ENCODE assay signal across 25 cellular contexts in the genomic region with DNA sequence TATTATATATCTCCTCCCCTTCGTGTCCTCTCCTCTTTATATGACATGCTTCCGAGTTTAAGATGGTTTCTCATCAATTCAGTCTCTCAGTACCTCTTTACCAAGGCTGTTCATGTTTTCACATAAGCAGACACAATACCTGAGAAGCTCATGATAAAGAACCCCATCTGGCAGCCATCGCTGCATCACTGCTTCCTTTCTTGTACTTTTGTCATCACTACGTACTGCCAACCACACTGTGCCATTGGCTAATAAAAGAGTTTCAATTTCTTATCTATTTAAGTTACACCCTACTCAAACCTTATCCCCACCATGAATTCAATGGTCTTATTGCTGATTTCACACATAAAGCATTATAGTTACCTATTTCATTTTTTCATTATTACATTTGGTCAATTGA.
"Had no signal": no experiment of that assay in that cellular context is flagged by ENCODE, and none has a peak within 500 bp of the region (broad histone marks: within the 10 kb centered on the region; RNA-seq: fewer than 3 reads in every experiment).

No MANE protein-coding gene starts in this region.

- H3K36me3 ChIP-seq: colonic mucosa, esophagus muscularis mucosa, esophagus squamous epithelium, gastrocnemius medialis, gastroesophageal sphincter, heart left ventricle, heart right ventricle had no signal

- DNase-seq: colonic mucosa; cortex of kidney; dermis blood vessel endothelial cell; dorsolateral prefrontal cortex; effector CD4-positive, alpha-beta T cell; effector CD8-positive, alpha-beta T cell; effector memory CD4-positive, alpha-beta T cell; effector memory CD8-positive, alpha-beta T cell; endodermal cell; erythroblast; esophagus squamous epithelium; foreskin fibroblast; foreskin keratinocyte; foreskin melanocyte; gastrocnemius medialis; glutamatergic neuron; head of caudate nucleus; heart left ventricle; heart right ventricle had no signal

- H3K27me3 ChIP-seq: colonic mucosa, dorsolateral prefrontal cortex, esophagus muscularis mucosa, esophagus squamous epithelium, foreskin keratinocyte, gastrocnemius medialis, gastroesophageal sphincter, heart left ventricle, heart right ventricle had no signal

- H3K4me3 ChIP-seq: colonic mucosa, coronary artery, dorsolateral prefrontal cortex, esophagus muscularis mucosa, esophagus squamous epithelium, gastrocnemius medialis, gastroesophageal sphincter, heart left ventricle, heart right ventricle had no signal

- H3K9me3 Mint-ChIP-seq: endodermal cell had no signal

- H3K4me3 Mint-ChIP-seq: dendritic cell treated with granulocyte-macrophage colony-stimulating factor and Interleukin-4, amounts not matched to agents 40 ng/mL and 50 ng/mL, for 4 days; effector memory CD8-positive, alpha-beta T cell; endodermal cell had no signal

- ATAC-seq: effector memory CD8-positive, alpha-beta T cell; esophagus mucosa; foreskin keratinocyte; gastrocnemius medialis; gastroesophageal sphincter; heart left ventricle; heart right ventricle had no signal

- H3K9me3 ChIP-seq: colonic mucosa, esophagus muscularis mucosa, esophagus squamous epithelium, gastrocnemius medialis, gastroesophageal sphincter, heart right ventricle had no signal

- H3K27ac ChIP-seq: colonic mucosa, coronary artery, dorsolateral prefrontal cortex, epithelial cell of prostate, esophagus muscularis mucosa, esophagus squamous epithelium, foreskin keratinocyte, gastrocnemius medialis, gastroesophageal sphincter, heart left ventricle, heart right ventricle had no signal

- H3K27ac Mint-ChIP-seq: dendritic cell treated with granulocyte-macrophage colony-stimulating factor and Interleukin-4, amounts not matched to agents 40 ng/mL and 50 ng/mL, for 4 days; effector memory CD8-positive, alpha-beta T cell; endodermal cell had no signal

- H3K4me1 ChIP-seq: colonic mucosa, esophagus squamous epithelium, foreskin keratinocyte, gastrocnemius medialis, gastroesophageal sphincter, heart left ventricle, heart right ventricle had no signal

- H3K27me3 Mint-ChIP-seq: dendritic cell treated with granulocyte-macrophage colony-stimulating factor and Interleukin-4, amounts not matched to agents 40 ng/mL and 50 ng/mL, for 4 days; effector memory CD8-positive, alpha-beta T cell had no signal
